ENCODE assay signal across 14 cellular contexts in genomic region chr10:77524300-77524711, GRCh38.
A peak's percentile ranks its signal among the peaks of the same experiment; 100 is the strongest.
DNase-seq lines count a peak whose midpoint lies in the region; ATAC-seq and TF ChIP-seq lines count a peak whose summit lies in the region.
"Had no signal": no experiment of that assay in that cellular context is flagged by ENCODE, and none has a peak within 500 bp of the region (broad histone marks: within the 10 kb centered on the region; RNA-seq: fewer than 3 reads in every experiment).

No MANE protein-coding gene starts in this region.

- H3K27me3 Mint-ChIP-seq in chondrocyte (ENCODE audit: low read depth): no peaks in the 10 kb centered on the region

- peaks cover 6% of the 10 kb centered on the region for H3K36me3 Mint-ChIP-seq in chondrocyte (ENCODE audit: low read depth)
- H3K36me3 Mint-ChIP-seq: memory B cell had no signal

- POLR2A ChIA-PET in AG04450 (lab: Yijun Ruan, JAX): interaction anchor here (0.6 to 1.5 kb wide), 8 partner anchors 11 to 203 kb away, joined by 3 to 13 read pairs (median 5); no protein-coding TSS in a partner anchor

- H3K4me1 ChIP-seq in Karpas-422 (ENCODE audit: low read length) (peaks cover 67% of the 10 kb centered on the region), muscle layer of colon (ENCODE audit: insufficient read depth, low read length) (peaks cover 43% of the 10 kb centered on the region)

- H3K9ac ChIP-seq in Karpas-422 (ENCODE audit: low read length) (no peak overlapping the region), muscle layer of colon (ENCODE audit: low read length) (no peak overlapping the region)

- peak overlapping the region; percentile 83 for H3K27ac Mint-ChIP-seq in chondrocyte (ENCODE audit: unreplicated experiment)
- H3K27ac Mint-ChIP-seq: activated CD4-positive, alpha-beta T cell treated with anti-CD3 and anti-CD28 coated beads, Interleukin-2, amount 10 ng/mL, durations not matched to agents 7 days and 5 days; memory B cell had no signal

- peak overlapping the region; percentile 4 for H3K4me3 Mint-ChIP-seq in chondrocyte (ENCODE audit: unreplicated experiment)
- H3K4me3 Mint-ChIP-seq: activated CD4-positive, alpha-beta T cell treated with anti-CD3 and anti-CD28 coated beads, Interleukin-2, amount 10 ng/mL, durations not matched to agents 7 days and 5 days; memory B cell had no signal

- TF ChIP-seq CTCF in AG04450 (IDR thresholded peaks at IDR 0.05; ENCODE audit: low read depth, low read length) (no peak), chondrocyte (IDR thresholded peaks at IDR 0.05) (no peak)

- H3K27me3 ChIP-seq in AG04450 (ENCODE audit: control insufficient read depth, insufficient read depth, low read length) (no peaks in the 10 kb centered on the region), Karpas-422 (ENCODE audit: low read length) (no peaks in the 10 kb centered on the region), muscle layer of colon (ENCODE audit: control insufficient read depth in 1 of 2, insufficient read depth in 2 of 2, low read length in 2 of 2) (no peaks in the 10 kb centered on the region)

- H4K20me1 ChIP-seq in Karpas-422 (ENCODE audit: insufficient read depth, low read depth, low read length): no peaks in the 10 kb centered on the region

- H3K4me2 ChIP-seq in Karpas-422 (ENCODE audit: low read depth, low read length, poor library complexity, severe bottlenecking): peak overlapping the region; percentile 12

- H3K27ac ChIP-seq in AG04450 (ENCODE audit: low read depth, low read length) (peak overlapping the region; percentile 86), Karpas-422 (ENCODE audit: low read length) (no peak overlapping the region), muscle layer of colon (ENCODE audit: low read depth, low read length) (peak overlapping the region; percentile 39)

- H3K9me3 Mint-ChIP-seq in chondrocyte (ENCODE audit: low read depth): no peaks in the 10 kb centered on the region
- H3K9me3 Mint-ChIP-seq: activated CD4-positive, alpha-beta T cell treated with anti-CD3 and anti-CD28 coated beads, Interleukin-2, amount 10 ng/mL, durations not matched to agents 7 days and 5 days; memory B cell had no signal

- H3K79me2 ChIP-seq in Karpas-422 (ENCODE audit: low read length): no peaks in the 10 kb centered on the region

- intact Hi-C loops in Right ventricle myocardium inferior (cut with DNase I): no loop called here

- CTCF ChIA-PET in AG04450 (lab: Charles Lee): interaction anchor here (0.7 to 2.1 kb wide), 4 partner anchors 17 to 188 kb away, joined by 3 to 9 read pairs (median 4); no protein-coding TSS in a partner anchor

- no peaks in the 10 kb centered on the region for H3K9me2 ChIP-seq in Karpas-422 (replicated peaks; ENCODE audit: insufficient read depth, low read length)

- DNase-seq in AG04450 (ENCODE audit: low read depth, low spot score) (peak; percentile 81), Karpas-422 (no peak), chondrocyte (ENCODE audit: low spot score) (no peak), Right ventricle myocardium inferior (ENCODE audit: missing footprints) (no peak), SW 1271 (lab: John Stamatoyannopoulos, UW) (no peak)
- DNase-seq: activated CD4-positive, alpha-beta T cell treated with anti-CD3 and anti-CD28 coated beads, Interleukin-2, amount 10 ng/mL, durations not matched to agents 7 days and 5 days; activated naive CD4-positive, alpha-beta T cell treated with anti-CD3 and anti-CD28 coated beads, Interleukin-2, amount 50 U/mL, for 16 hours; AML-193; dorsolateral prefrontal cortex; NCI-H1930 had no signal

- peaks cover 69% of the 10 kb centered on the region for H3K4me1 Mint-ChIP-seq in chondrocyte (ENCODE audit: low read depth)
- H3K4me1 Mint-ChIP-seq: activated CD4-positive, alpha-beta T cell treated with anti-CD3 and anti-CD28 coated beads, Interleukin-2, amount 10 ng/mL, durations not matched to agents 7 days and 5 days had no signal

- H3K9me3 ChIP-seq in AG04450 (ENCODE audit: control insufficient read depth, insufficient read depth, low read length) (no peaks in the 10 kb centered on the region), Karpas-422 (ENCODE audit: low read length) (no peaks in the 10 kb centered on the region), muscle layer of colon (ENCODE audit: low read length) (no peaks in the 10 kb centered on the region)

- peak overlapping the region; percentile 18; the same call in 1 of the 2 replicates for H3K4me3 ChIP-seq in AG04450 (ENCODE audit: low read depth, low read length)
- H3K4me3 ChIP-seq in Karpas-422 (ENCODE audit: low read length): no peak overlapping the region
- no peak overlapping the region for H3K4me3 ChIP-seq in muscle layer of colon (ENCODE audit: low read depth in 1 of 2, low read length in 2 of 2)
- H3K4me3 ChIP-seq: dorsolateral prefrontal cortex had no signal

- no peak overlapping the region for H2AFZ ChIP-seq in Karpas-422 (ENCODE audit: low read length)

- ATAC-seq in HG02938 (IDR thresholded peaks at IDR 0.05; ENCODE audit: unreplicated experiment): no peak
- no peak for ATAC-seq in Right ventricle myocardium inferior
- ATAC-seq in GM18873 (IDR thresholded peaks at IDR 0.05; ENCODE audit: low FRiP score, unreplicated experiment): no peak

- no peaks in the 10 kb centered on the region for H3K36me3 ChIP-seq in Karpas-422 (ENCODE audit: insufficient read depth, low read length)
- no peaks in the 10 kb centered on the region for H3K36me3 ChIP-seq in muscle layer of colon (ENCODE audit: insufficient read depth, low read length)
